Comparison of ENCODE assay signal across 26 cellular contexts in the genomic region with DNA sequence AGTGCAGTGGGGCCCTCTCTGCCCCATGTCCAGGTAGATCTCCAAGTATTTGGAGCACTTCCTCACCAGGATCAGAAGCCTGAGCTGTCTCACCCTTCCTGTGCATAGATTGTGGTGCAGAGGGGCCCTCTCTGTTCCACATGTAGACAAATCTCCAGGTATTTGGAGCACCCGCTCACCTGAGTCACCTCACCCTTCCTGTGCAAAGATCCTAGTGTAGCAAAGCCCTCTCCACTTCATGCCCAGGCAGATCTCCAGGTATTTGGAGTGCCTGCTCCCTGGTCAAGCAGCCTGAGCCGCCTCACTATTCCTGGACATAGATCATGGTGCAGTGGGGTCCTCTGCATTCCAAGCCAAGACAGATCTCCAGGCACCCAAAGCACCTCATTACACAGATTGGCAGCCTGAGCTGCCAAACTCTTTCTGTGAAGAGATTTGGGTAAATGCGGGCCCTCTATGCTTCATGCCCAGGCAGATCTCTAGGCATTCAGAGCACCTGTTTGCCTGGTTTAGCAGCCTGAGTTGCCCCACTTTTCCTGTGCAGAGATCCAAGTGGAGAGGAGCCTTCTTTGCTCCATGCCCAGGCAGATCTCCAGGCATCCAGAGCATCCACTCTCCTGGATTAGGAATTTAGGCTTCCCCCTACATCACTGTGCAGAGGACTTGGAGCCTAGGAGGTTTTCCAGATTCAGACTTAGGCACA.
"Had no signal": no experiment of that assay in that cellular context is flagged by ENCODE, and none has a peak within 500 bp of the region (broad histone marks: within the 10 kb centered on the region; RNA-seq: fewer than 3 reads in every experiment).

No MANE protein-coding gene starts in this region.

- H3K4me2 ChIP-seq: neural progenitor cell, smooth muscle cell had no signal

- H3K4me3 Mint-ChIP-seq: memory B cell; naive B cell; natural killer cell; nephron progenitor cell; neural progenitor cell; stimulated activated memory B cell treated with anti-CD40 and anti-IgM and Interleukin-4, amounts not matched to agents 10 μg/mL and 1 μg/mL and 100 μg/mL, for 72 hours; stimulated activated naive CD8-positive, alpha-beta T cell treated with anti-CD3 and anti-CD28 coated beads, Interleukin-15, amount 100 ng/mL, for 72 hours; type B pancreatic cell had no signal

- H3K4me1 Mint-ChIP-seq: memory B cell; naive B cell; natural killer cell; nephron progenitor cell; neural progenitor cell; stimulated activated memory B cell treated with anti-CD40 and anti-IgM and Interleukin-4, amounts not matched to agents 10 μg/mL and 1 μg/mL and 100 μg/mL, for 72 hours; stimulated activated naive CD8-positive, alpha-beta T cell treated with anti-CD3 and anti-CD28 coated beads, Interleukin-15, amount 100 ng/mL, for 72 hours had no signal

- H3K36me3 ChIP-seq: left ventricle myocardium inferior, neural progenitor cell, neutrophil, ovary, right atrium auricular region, right lobe of liver, tibial nerve, uterus had no signal

- H3K27me3 Mint-ChIP-seq: progenitor cell of endocrine pancreas; stimulated activated memory B cell treated with anti-CD40 and anti-IgM and Interleukin-4, amounts not matched to agents 10 μg/mL and 1 μg/mL and 100 μg/mL, for 72 hours; stimulated activated naive CD8-positive, alpha-beta T cell treated with anti-CD3 and anti-CD28 coated beads, Interleukin-15, amount 100 ng/mL, for 72 hours had no signal

- H3K27me3 ChIP-seq: neural progenitor cell, neutrophil, ovary, right atrium auricular region, right lobe of liver, tibial nerve, uterus had no signal

- ATAC-seq: natural killer cell; right lobe of liver; stimulated activated memory B cell treated with anti-CD40 and anti-IgM and Interleukin-4, amounts not matched to agents 10 μg/mL and 1 μg/mL and 100 μg/mL, for 72 hours; stimulated activated naive CD8-positive, alpha-beta T cell treated with anti-CD3 and anti-CD28 coated beads, Interleukin-15, amount 100 ng/mL, for 72 hours had no signal

- H3K9ac ChIP-seq: neural progenitor cell had no signal

- H3K36me3 Mint-ChIP-seq: memory B cell; naive B cell; natural killer cell; neural progenitor cell; stimulated activated memory B cell treated with anti-CD40 and anti-IgM and Interleukin-4, amounts not matched to agents 10 μg/mL and 1 μg/mL and 100 μg/mL, for 72 hours; type B pancreatic cell had no signal

- H3K27ac ChIP-seq: left ventricle myocardium inferior, neural progenitor cell, neutrophil, ovary, right atrium auricular region, right lobe of liver, tibial nerve, uterus had no signal

- H3K9me3 Mint-ChIP-seq: stimulated activated memory B cell treated with anti-CD40 and anti-IgM and Interleukin-4, amounts not matched to agents 10 μg/mL and 1 μg/mL and 100 μg/mL, for 72 hours; type B pancreatic cell had no signal

- H3K9me3 ChIP-seq: right lobe of liver, uterus had no signal

- DNase-seq: islet precursor cell; left ventricle myocardium inferior; naive B cell; natural killer cell; occipital lobe; ovary; right lobe of liver; stimulated activated CD4-positive, alpha-beta T cell treated with anti-CD3 and anti-CD28 coated beads, Interleukin-1b, Interleukin-23, amount 100 ng/mL, for 48 hours; stimulated activated CD4-positive, alpha-beta T cell treated with anti-CD3 and anti-CD28 coated beads, Interleukin-2, amount 100 ng/mL, for 48 hours; stimulated activated CD4-positive, alpha-beta T cell treated with anti-CD3 and anti-CD28 coated beads, Interleukin-4, amount 100 ng/mL, for 4 hours; stimulated activated CD8-positive, alpha-beta memory T cell treated with anti-CD3 and anti-CD28 coated beads, Interleukin-4, amount 100 ng/mL, for 48 hours; stimulated activated naive CD4-positive, alpha-beta T cell treated with Interleukin-2 at 50 U/mL for 16 hours; stimulated activated naive CD8-positive, alpha-beta T cell treated with anti-CD3 and anti-CD28 coated beads, Interleukin-15, amount 100 ng/mL, for 72 hours; substantia nigra; uterus had no signal

- H3K27ac Mint-ChIP-seq: memory B cell; naive B cell; natural killer cell; nephron progenitor cell; neural progenitor cell; progenitor cell of endocrine pancreas; stimulated activated memory B cell treated with anti-CD40 and anti-IgM and Interleukin-4, amounts not matched to agents 10 μg/mL and 1 μg/mL and 100 μg/mL, for 72 hours; type B pancreatic cell had no signal

- H3K4me3 ChIP-seq: left ventricle myocardium inferior, lung, neural progenitor cell, ovary, right atrium auricular region, right lobe of liver, smooth muscle cell, tibial nerve, uterus had no signal

- H3K4me1 ChIP-seq: left ventricle myocardium inferior, neural progenitor cell, right atrium auricular region, right lobe of liver, tibial nerve, uterus had no signal
